Comparison of ENCODE assay signal across 1 cellular context in the genomic region with DNA sequence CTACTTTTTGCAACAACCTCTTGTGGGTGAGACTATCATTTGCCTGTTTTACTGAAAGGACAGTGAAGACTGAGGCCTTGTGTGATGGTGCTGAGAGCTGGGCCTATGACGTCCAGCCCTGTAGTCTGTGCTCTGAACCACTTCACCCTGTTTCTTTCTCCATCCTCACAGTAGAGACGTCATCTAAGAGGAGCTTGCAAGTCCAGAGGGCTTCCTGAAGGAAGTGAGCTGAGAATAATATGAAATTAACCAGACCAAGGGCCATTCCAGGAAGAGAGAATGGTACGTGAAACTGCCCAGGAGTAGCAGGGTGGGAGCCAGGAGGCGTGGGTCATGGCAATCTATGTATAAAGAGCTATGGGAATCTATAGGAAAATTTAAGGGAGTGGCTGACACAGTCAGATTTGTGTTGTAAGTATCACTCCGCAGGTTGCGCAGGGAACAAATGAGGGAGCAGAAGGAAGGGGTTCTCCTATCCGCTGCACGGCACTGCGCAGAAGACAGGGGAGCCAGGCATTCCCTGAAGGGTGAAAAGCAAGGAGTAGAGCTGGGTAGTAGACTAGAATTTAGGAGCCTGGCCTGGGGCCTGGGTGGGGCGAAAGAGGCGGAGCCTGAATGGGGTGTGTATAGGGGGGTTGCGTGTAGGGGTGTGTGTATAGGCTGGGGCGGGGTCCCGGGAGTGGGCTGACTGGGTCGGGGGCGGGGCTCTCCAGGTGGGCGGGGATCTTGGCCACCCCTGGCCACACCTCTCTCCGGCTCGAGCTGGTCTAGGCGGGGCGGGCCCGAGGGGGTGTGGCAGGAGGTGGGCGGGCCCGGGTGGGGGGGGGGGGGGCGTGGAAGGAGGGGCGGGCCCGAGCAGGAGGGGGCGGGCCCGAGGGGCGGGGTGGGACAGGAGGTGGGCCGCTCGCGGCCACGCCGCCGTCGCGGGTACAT.
TF ChIP-seq lines count a peak whose summit lies in the region.

A gene (plus strand): TSS at position 931 of the 933 bp plus-strand sequence. CDS start 2,688 bp downstream, outside the sequence.

TF ChIP-seq in HCT116, 20 proteins besides CTCF, POLR2A, EP300 and RAD21 (continued from another document):
- TF ChIP-seq, protein P1, sequence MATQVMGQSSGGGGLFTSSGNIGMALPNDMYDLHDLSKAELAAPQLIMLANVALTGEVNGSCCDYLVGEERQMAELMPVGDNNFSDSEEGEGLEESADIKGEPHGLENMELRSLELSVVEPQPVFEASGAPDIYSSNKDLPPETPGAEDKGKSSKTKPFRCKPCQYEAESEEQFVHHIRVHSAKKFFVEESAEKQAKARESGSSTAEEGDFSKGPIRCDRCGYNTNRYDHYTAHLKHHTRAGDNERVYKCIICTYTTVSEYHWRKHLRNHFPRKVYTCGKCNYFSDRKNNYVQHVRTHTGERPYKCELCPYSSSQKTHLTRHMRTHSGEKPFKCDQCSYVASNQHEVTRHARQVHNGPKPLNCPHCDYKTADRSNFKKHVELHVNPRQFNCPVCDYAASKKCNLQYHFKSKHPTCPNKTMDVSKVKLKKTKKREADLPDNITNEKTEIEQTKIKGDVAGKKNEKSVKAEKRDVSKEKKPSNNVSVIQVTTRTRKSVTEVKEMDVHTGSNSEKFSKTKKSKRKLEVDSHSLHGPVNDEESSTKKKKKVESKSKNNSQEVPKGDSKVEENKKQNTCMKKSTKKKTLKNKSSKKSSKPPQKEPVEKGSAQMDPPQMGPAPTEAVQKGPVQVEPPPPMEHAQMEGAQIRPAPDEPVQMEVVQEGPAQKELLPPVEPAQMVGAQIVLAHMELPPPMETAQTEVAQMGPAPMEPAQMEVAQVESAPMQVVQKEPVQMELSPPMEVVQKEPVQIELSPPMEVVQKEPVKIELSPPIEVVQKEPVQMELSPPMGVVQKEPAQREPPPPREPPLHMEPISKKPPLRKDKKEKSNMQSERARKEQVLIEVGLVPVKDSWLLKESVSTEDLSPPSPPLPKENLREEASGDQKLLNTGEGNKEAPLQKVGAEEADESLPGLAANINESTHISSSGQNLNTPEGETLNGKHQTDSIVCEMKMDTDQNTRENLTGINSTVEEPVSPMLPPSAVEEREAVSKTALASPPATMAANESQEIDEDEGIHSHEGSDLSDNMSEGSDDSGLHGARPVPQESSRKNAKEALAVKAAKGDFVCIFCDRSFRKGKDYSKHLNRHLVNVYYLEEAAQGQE (IDR thresholded peaks at IDR 0.05; ENCODE audit: low read depth) = no peak
